13 cellular contexts compared by ENCODE assay signal in the genomic region with DNA sequence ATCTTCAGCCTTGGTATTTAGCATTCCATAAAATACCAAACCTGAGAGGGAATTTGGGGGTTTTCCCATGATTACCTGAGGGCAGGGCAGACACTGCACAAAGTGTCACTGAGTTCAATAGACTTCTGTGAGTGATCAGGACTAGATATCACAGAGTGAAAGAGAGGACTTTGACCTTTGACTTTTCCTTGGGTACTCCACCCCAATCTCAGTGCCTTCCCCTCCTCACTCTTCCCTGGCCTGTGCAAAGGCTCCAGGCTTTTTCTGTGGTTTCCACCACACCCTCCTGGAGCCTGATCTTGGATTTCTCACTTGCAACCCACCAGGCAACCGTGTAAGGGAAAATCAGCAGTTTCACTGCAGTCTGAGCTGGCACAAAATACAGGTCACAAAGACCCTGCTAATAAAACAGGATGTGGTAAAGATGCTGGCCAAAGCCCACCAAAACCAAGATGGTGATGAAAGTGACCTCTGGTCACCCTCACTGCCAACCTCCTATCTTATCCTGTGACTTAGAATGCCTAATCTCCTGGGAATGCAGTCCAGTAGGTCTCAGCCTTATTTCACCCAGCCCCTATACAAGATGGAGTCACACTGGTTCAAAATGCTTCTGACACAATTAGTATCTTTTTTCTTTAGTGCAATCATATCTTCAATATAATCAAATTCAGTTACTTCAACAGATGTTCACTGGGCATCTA.
A peak's percentile ranks its signal among the peaks of the same experiment; 100 is the strongest.
DNase-seq lines count a peak whose midpoint lies in the region; ATAC-seq, FAIRE-seq and TF ChIP-seq lines count a peak whose summit lies in the region.
"Had no signal": no experiment of that assay in that cellular context is flagged by ENCODE, and none has a peak within 500 bp of the region (broad histone marks: within the 10 kb centered on the region; RNA-seq: fewer than 3 reads in every experiment).

No MANE protein-coding gene starts in this region.

- H3K4me3 ChIP-seq in RWPE2 (ENCODE audit: severe bottlenecking) (no peak overlapping the region), iPS-20b (ENCODE audit: low read length) (peak overlapping the region; percentile 47; the same call in 1 of the 2 replicates), small intestine (ENCODE audit: low read depth in 1 of 2, low read length in 2 of 2) (no peak overlapping the region)
- H3K4me3 ChIP-seq: adrenal gland; BLaER1 treated with 17β-estradiol and CSF1 and Interleukin-3, amounts not matched to agents 10 nM and 100 nM had no signal

- H3K36me3 ChIP-seq in RWPE2 (ENCODE audit: low read depth) (no peaks in the 10 kb centered on the region), iPS-20b (ENCODE audit: insufficient read depth, low read depth, low read length) (no peaks in the 10 kb centered on the region), small intestine (ENCODE audit: control insufficient read depth in 2 of 2, insufficient read depth in 2 of 2, low read length in 2 of 2) (no peaks in the 10 kb centered on the region)
- H3K36me3 ChIP-seq: adrenal gland; BLaER1 treated with 17β-estradiol and CSF1 and Interleukin-3, amounts not matched to agents 10 nM and 100 nM had no signal

- peak overlapping the region; percentile 65 for H3K27ac ChIP-seq in RWPE2 (ENCODE audit: poor library complexity, severe bottlenecking)
- H3K27ac ChIP-seq in iPS-20b (ENCODE audit: low read length) = no peak overlapping the region
- H3K27ac ChIP-seq in small intestine (ENCODE audit: low read depth in 1 of 2, low read length in 1 of 2) = peak overlapping the region; percentile 76 to 88
- H3K27ac ChIP-seq: adrenal gland; BLaER1 treated with 17β-estradiol and CSF1 and Interleukin-3, amounts not matched to agents 10 nM and 100 nM had no signal

- peak; percentile 71 for ATAC-seq in RWPE2 (ENCODE audit: low read depth)

- no peaks in the 10 kb centered on the region for H3K27me3 ChIP-seq in RWPE2 (ENCODE audit: insufficient read depth, poor library complexity, severe bottlenecking)
- H3K27me3 ChIP-seq in iPS-20b (ENCODE audit: insufficient read depth, low read length) = peaks cover 5% of the 10 kb centered on the region; the same call in 1 of the 2 replicates
- H3K27me3 ChIP-seq in small intestine (ENCODE audit: control insufficient read depth in 2 of 2, insufficient read depth in 2 of 2, low read length in 2 of 2) = no peaks in the 10 kb centered on the region
- H3K27me3 ChIP-seq: BLaER1 treated with 17β-estradiol and CSF1 and Interleukin-3, amounts not matched to agents 10 nM and 100 nM had no signal

- H3K9ac ChIP-seq in iPS-20b (ENCODE audit: low read depth, low read length) = no peak overlapping the region
- H3K9ac ChIP-seq: BLaER1 treated with 17β-estradiol and CSF1 and Interleukin-3, amounts not matched to agents 10 nM and 100 nM had no signal

- no peak for FAIRE-seq in small intestine (lab: Jason Lieb, UNC)

- H3K4me1 ChIP-seq in RWPE2 (ENCODE audit: insufficient read depth, poor library complexity, severe bottlenecking) (peaks cover 13% of the 10 kb centered on the region), iPS-20b (ENCODE audit: insufficient read depth, low read length) (peaks cover 34% of the 10 kb centered on the region), small intestine (ENCODE audit: control insufficient read depth in 2 of 2, insufficient read depth in 1 of 2, low read depth in 1 of 2, low read length in 1 of 2) (peaks cover 6 to 10% of the 10 kb centered on the region in 2 donors)
- H3K4me1 ChIP-seq: BLaER1 treated with 17β-estradiol and CSF1 and Interleukin-3, amounts not matched to agents 10 nM and 100 nM had no signal

- no peak for TF ChIP-seq CTCF in RWPE2 (IDR thresholded peaks at IDR 0.05; ENCODE audit: poor library complexity, severe bottlenecking)

- H3K9me3 ChIP-seq in RWPE2 (ENCODE audit: severe bottlenecking) = no peaks in the 10 kb centered on the region
- H3K9me3 ChIP-seq in iPS-20b (ENCODE audit: insufficient read depth, low read depth, low read length) = no peaks in the 10 kb centered on the region
- no peaks in the 10 kb centered on the region for H3K9me3 ChIP-seq in small intestine (ENCODE audit: control insufficient read depth, low read depth)
- H3K9me3 ChIP-seq: adrenal gland; BLaER1 treated with 17β-estradiol and CSF1 and Interleukin-3, amounts not matched to agents 10 nM and 100 nM had no signal

- WGBS in small intestine, 3 donors = 10 to 38% (median 10%) methylated on average over 1 of the region's 1 CpG

- peak; percentile 66 for DNase-seq in HT1080 (ENCODE audit: low read depth)
- no peak for DNase-seq in RWPE2 (ENCODE audit: low spot score)
- peak; percentile 95 for DNase-seq in small intestine
- no peak for DNase-seq in medulla oblongata (ENCODE audit: extremely low spot score)
- no peak for DNase-seq in NCI-H1105 treated with DMSO at 0.1 percent for 48 hours (lab: John Stamatoyannopoulos, UW)
- no peak for DNase-seq in NCI-H526 (lab: John Stamatoyannopoulos, UW)
- no peak for DNase-seq in dermis blood vessel endothelial cell
- DNase-seq: activated CD4-positive, alpha-beta T cell treated with anti-CD3 and anti-CD28 coated beads, Interleukin-2, amount 50 U/mL, for 1 hour; activated T-cell treated with anti-CD3 and anti-CD28 coated beads, Interleukin-2, amount 50 U/mL, for 72 hours; NCI-H187 treated with DMSO at 0.1 percent for 48 hours had no signal

Comparison
In these comparisons a context has a peak if more than half of its experiments do, and no peak if none do; other contexts are left out.
1. DNase-seq: peak in HT1080 (single experiment) and small intestine (single experiment); none in RWPE2 (single experiment), medulla oblongata (single experiment), NCI-H1105 treated with DMSO at 0.1 percent for 48 hours (single experiment), NCI-H526 (0 of 2) and dermis blood vessel endothelial cell (single experiment).